Comparison of ENCODE assay signal across 1 cellular context in genomic region chr11:61700221-61700620, GRCh38.
TF ChIP-seq lines count a peak whose summit lies in the region.

No MANE protein-coding gene starts in this region.

TF ChIP-seq in HepG2, 621 proteins besides CTCF, POLR2A, EP300 and RAD21:
- TF ChIP-seq MAFK (conservative IDR thresholded peaks at IDR 0.05 in 1 of 2, IDR thresholded peaks at IDR 0.05 in 1 of 2; ENCODE audit: low read length in 2 of 2): peak; percentile 14 to 19; a peak in 1 of 4 replicates
- peak; percentile 89 for TF ChIP-seq RXRA (CRISPR knock-in tag; IDR thresholded peaks at IDR 0.05)
- TF ChIP-seq LRRFIP1 (CRISPR knock-in tag; conservative IDR thresholded peaks at IDR 0.05): no peak
- TF ChIP-seq RBM22 (optimal IDR thresholded peaks at IDR 0.05; ENCODE audit: low read length): peak; percentile 22
- TF ChIP-seq SKI (IDR thresholded peaks at IDR 0.05; ENCODE audit: partially characterized antibody): peak; percentile 35
- TF ChIP-seq ZFP37 (CRISPR knock-in tag; IDR thresholded peaks at IDR 0.05; ENCODE audit: borderline replicate concordance): no peak
- peak; percentile 24; the same call in 1 of the 2 replicates for TF ChIP-seq ATF3 (CRISPR knock-in tag; IDR thresholded peaks at IDR 0.05)
- peak; percentile 91 for TF ChIP-seq RARA (CRISPR knock-in tag; IDR thresholded peaks at IDR 0.05)
- peak; percentile 85 for TF ChIP-seq FOSL2 (CRISPR knock-in tag; IDR thresholded peaks at IDR 0.05)
- TF ChIP-seq HDAC1 (CRISPR knock-in tag; IDR thresholded peaks at IDR 0.05): no peak
- TF ChIP-seq MAFF (IDR thresholded peaks at IDR 0.05; ENCODE audit: low read depth, low read length): 0 out of 2 replicates have a peak, but pooled peaks have one; percentile 19
